ENCODE assay signal across 22 cellular contexts in the genomic region with DNA sequence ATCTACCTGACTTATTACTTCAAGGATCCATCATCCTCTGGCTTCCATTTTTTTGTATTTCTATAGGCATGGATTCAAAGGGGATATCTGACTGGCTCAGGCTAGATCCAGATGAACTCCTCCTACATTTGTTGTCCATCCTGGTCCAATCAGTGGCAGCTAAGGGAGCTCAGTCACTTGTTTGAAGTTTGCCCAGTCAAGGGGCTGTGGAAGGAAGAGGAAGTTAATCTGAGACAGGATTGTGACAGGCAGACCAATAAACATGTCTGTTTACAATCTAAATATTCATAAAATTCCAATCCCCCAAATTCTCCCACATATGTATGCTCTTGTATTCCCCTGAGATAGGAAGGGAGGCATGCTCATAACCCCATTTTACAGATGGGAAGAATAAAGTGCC. TPM values are rescaled to one million over a fixed set of nuclear protein-coding genes. Genes with fewer than 3 reads are reported as not detected.
DNase-seq lines count a peak whose midpoint lies in the region; ATAC-seq and TF ChIP-seq lines count a peak whose summit lies in the region.
"Had no signal": no experiment of that assay in that cellular context is flagged by ENCODE, and none has a peak within 500 bp of the region (broad histone marks: within the 10 kb centered on the region; RNA-seq: fewer than 3 reads in every experiment).

No MANE protein-coding gene starts in this region.

- no peak for TF ChIP-seq CTCF in OCI-LY7 (conservative IDR thresholded peaks at IDR 0.05; ENCODE audit: low read length)

- H3K27ac ChIP-seq in right cardiac atrium (ENCODE audit: low read length) (peak overlapping the region; percentile 46), OCI-LY7 (ENCODE audit: low read depth, low read length, poor library complexity, severe bottlenecking) (no peak overlapping the region)

- no TSS peak for BruUV-seq in OCI-LY7 (replicated peaks; lab: Mats Ljungman, UMichigan)

- DNase-seq in right cardiac atrium = no peak
- DNase-seq in cardiac septum (ENCODE audit: low spot score) = no peak
- DNase-seq in OCI-LY7 (ENCODE audit: low spot score) = no peak
- DNase-seq in medulla oblongata (ENCODE audit: extremely low spot score) = peak; percentile 18
- no peak for DNase-seq in superior temporal gyrus (ENCODE audit: extremely low spot score)
- no peak for DNase-seq in stimulated activated CD4-positive, alpha-beta T cell treated with anti-CD3 and anti-CD28 coated beads, Interleukin-12 subunit alpha, Interleukin-12 subunit beta, amount 100 ng/mL, for 4 hours
- DNase-seq in pons (ENCODE audit: low spot score) = no peak
- DNase-seq: activated naive CD4-positive, alpha-beta T cell treated with Interleukin-2 at 50 U/mL for 16 hours; anterior cingulate cortex; Caco-2; cerebellar nuclear complex; effector memory CD8-positive, alpha-beta T cell; EL; head of caudate nucleus; mesendoderm; NCI-H1436; NCI-H2171 treated with DMSO at 0.1 percent for 48 hours; NCI-H748 treated with DMSO at 0.1 percent for 48 hours; stimulated activated naive CD4-positive, alpha-beta T cell; T-cell had no signal

- ATAC-seq in right cardiac atrium = no peak
- ATAC-seq in HG02970 (IDR thresholded peaks at IDR 0.05; ENCODE audit: low FRiP score, unreplicated experiment) = no peak
- ATAC-seq: effector memory CD8-positive, alpha-beta T cell; T-cell had no signal

- no peaks in the 10 kb centered on the region for H3K79me2 ChIP-seq in OCI-LY7 (ENCODE audit: insufficient read depth, low read depth, low read length)

- CTCF ChIA-PET in OCI-LY7 (lab: Charles Lee; ENCODE audit: unreplicated experiment) = no interaction called here

- H3K27me3 ChIP-seq in right cardiac atrium (ENCODE audit: control insufficient read depth, insufficient read depth) = no peaks in the 10 kb centered on the region

- H3K9me2 ChIP-seq in OCI-LY7 (ENCODE audit: insufficient read depth, low read length) = no peaks in the 10 kb centered on the region

- peak overlapping the region; percentile 24; the same call in 1 of the 2 replicates for H2AFZ ChIP-seq in OCI-LY7 (ENCODE audit: low read length)

- H3K4me3 ChIP-seq in right cardiac atrium (ENCODE audit: low read length) (no peak overlapping the region), OCI-LY7 (ENCODE audit: low read depth, low read length, poor library complexity, severe bottlenecking) (no peak overlapping the region)

- intact Hi-C loops in right cardiac atrium (cut with DNase I) = loop anchor here in 1 of 4 donors (10.0 kb wide), 1 partner anchor 49 kb away; a partner anchor contains a TSS
- intact Hi-C loops in cardiac septum (cut with DNase I) = no loop called here
- intact Hi-C loops in OCI-LY7 (cut with micrococcal nuclease; ENCODE audit: unreplicated experiment) = no loop called here

- H3K4me2 ChIP-seq in OCI-LY7 (ENCODE audit: low read length) = no peak overlapping the region

- no peaks in the 10 kb centered on the region for H3K36me3 ChIP-seq in OCI-LY7 (ENCODE audit: insufficient read depth, low read length)

- H4K20me1 ChIP-seq in OCI-LY7 (ENCODE audit: insufficient read depth, low read length) = no peaks in the 10 kb centered on the region

- POLR2A ChIA-PET in OCI-LY7 (lab: Charles Lee) = no interaction called here

- H3K9me3 ChIP-seq in right cardiac atrium (ENCODE audit: control insufficient read depth, low read length) (no peaks in the 10 kb centered on the region), OCI-LY7 (ENCODE audit: low read length) (no peaks in the 10 kb centered on the region)
- H3K9me3 ChIP-seq: Caco-2 had no signal

- H3K4me1 ChIP-seq in right cardiac atrium (ENCODE audit: control insufficient read depth, insufficient read depth, low read length) = peaks cover 12% of the 10 kb centered on the region
- H3K4me1 ChIP-seq in OCI-LY7 (ENCODE audit: insufficient read depth, low read length, poor library complexity, severe bottlenecking) = peaks cover 5% of the 10 kb centered on the region

RNA-seq across cellular contexts. Expression of a gene that starts 48.7 kb away (rescaled TPM):
- total RNA-seq in right cardiac atrium (100 to 1,000 TPM; 298 to 502 (median 380) TPM), cardiac septum (311 TPM), OCI-LY7 (2022) (0.30 TPM in 1 of 2 replicates, not detected in the other)
- 269 TPM for polyA plus RNA-seq in right cardiac atrium
- total RNA-seq in OCI-LY7 (2014; rRNA removed; shearing (Covaris generic)) = not detected in 2 replicates
- polyA plus RNA-seq: neural cell had no signal

Comparison
In these comparisons a context has a peak if more than half of its experiments do, and no peak if none do; other contexts are left out.
1. RNA of a gene that starts 48.7 kb away (total RNA-seq): 298 to 502 TPM in right cardiac atrium and 311 TPM in cardiac septum (single experiment); 0.30 TPM in OCI-LY7; every median in the first group is over 100 times any median in the second.